7 cellular contexts compared by ENCODE assay signal in genomic region chr4:107736924-107737448, GRCh38. TPM values are rescaled to one million over a fixed set of nuclear protein-coding genes. Genes with fewer than 3 reads are reported as not detected.
DNase-seq lines count a peak whose midpoint lies in the region; ATAC-seq and TF ChIP-seq lines count a peak whose summit lies in the region.

No MANE protein-coding gene starts in this region.

- intact Hi-C loops in adrenal gland (cut with DNase I) = no loop called here

- peak; percentile 77 for ATAC-seq in GM21515 (IDR thresholded peaks at IDR 0.05; ENCODE audit: unreplicated experiment)

- H3K27me3 ChIP-seq in HL-60 (ENCODE audit: insufficient read depth, poor library complexity, severe bottlenecking) (no peaks in the 10 kb centered on the region), adrenal gland (no peaks in the 10 kb centered on the region)

- H3K4me3 ChIP-seq in HL-60 (replicated peaks; ENCODE audit: insufficient read depth, low read length) (no peak overlapping the region), adrenal gland (no peak overlapping the region)

- H3K27ac ChIP-seq in HL-60 (replicated peaks) (no peak overlapping the region), adrenal gland (no peak overlapping the region)

- H3K4me1 ChIP-seq in adrenal gland (replicated peaks in 1 of 2) = peaks cover 4 to 15% of the 10 kb centered on the region in 2 donors

- H3K9me3 ChIP-seq in adrenal gland (replicated peaks in 1 of 3) = no peaks in the 10 kb centered on the region

- 60 to 69% (median 67%) methylated on average over 7 of the region's 7 CpGs for WGBS in adrenal gland, 4 donors

- TF ChIP-seq POLR2A in adrenal gland (IDR thresholded peaks at IDR 0.05) = no peak

- no peaks in the 10 kb centered on the region for H3K36me3 ChIP-seq in adrenal gland (replicated peaks in 1 of 2)

- in situ Hi-C loops in SK-MEL-5 (cut with HindIII; ENCODE audit: low pct_unique_long_range_greater_than_20kb, low sequenced_read_pairs) = no loop called here

- TF ChIP-seq CTCF in GM10266 (IDR thresholded peaks at IDR 0.05; ENCODE audit: control insufficient read depth, insufficient read depth, low read depth, missing control alignments) (peak; percentile 85), HL-60 (IDR thresholded peaks at IDR 0.05; ENCODE audit: insufficient read depth, low read length) (peak; percentile 84), adrenal gland (IDR thresholded peaks at IDR 0.05) (peak; percentile 55 to 77 (median 72))

- DNase-seq in GM10266 (ENCODE audit: extremely low spot score) (peak; percentile 48), HL-60 (ENCODE audit: low read depth in 1 of 2, low spot score in 1 of 2) (peak in 1 of 2 experiments; percentile 21), SK-MEL-5 (ENCODE audit: low read depth, low spot score) (peak; percentile 59), adrenal gland (peak in 5 of 7 donors; percentile 20 to 43 (median 29)), iPS-NIHi11 (ENCODE audit: low spot score) (peak; percentile 79)
- peak; percentile 14 for DNase-seq in stimulated activated CD4-positive, alpha-beta T cell treated with anti-CD3 and anti-CD28 coated beads, Interleukin-4, amount 100 ng/mL, for 1 hour

RNA-seq across cellular contexts. Expression of gene PAPSS1, which starts 17.0 kb away (rescaled TPM):
- total RNA-seq in SK-MEL-5 (2014; rRNA removed; shearing (Covaris generic)) = 30.2 and 32.4 TPM in 2 replicates
- polyA plus RNA-seq in SK-MEL-5 (2015; cell fraction: cytosol; rRNA removed) = 43.7 and 49.9 TPM in 2 replicates
- polyA plus RNA-seq in SK-MEL-5 (2015; cell fraction: nucleus; rRNA removed) = 17.6 and 20.9 TPM in 2 replicates
- total RNA-seq in adrenal gland = 10 to 100 TPM; 13.6 to 22.6 (median 18.3) TPM
- 10 to 100 TPM; 13.1 to 16.7 (median 16.5) TPM for polyA plus RNA-seq in adrenal gland
